28 cellular contexts compared by ENCODE assay signal in the genomic region with DNA sequence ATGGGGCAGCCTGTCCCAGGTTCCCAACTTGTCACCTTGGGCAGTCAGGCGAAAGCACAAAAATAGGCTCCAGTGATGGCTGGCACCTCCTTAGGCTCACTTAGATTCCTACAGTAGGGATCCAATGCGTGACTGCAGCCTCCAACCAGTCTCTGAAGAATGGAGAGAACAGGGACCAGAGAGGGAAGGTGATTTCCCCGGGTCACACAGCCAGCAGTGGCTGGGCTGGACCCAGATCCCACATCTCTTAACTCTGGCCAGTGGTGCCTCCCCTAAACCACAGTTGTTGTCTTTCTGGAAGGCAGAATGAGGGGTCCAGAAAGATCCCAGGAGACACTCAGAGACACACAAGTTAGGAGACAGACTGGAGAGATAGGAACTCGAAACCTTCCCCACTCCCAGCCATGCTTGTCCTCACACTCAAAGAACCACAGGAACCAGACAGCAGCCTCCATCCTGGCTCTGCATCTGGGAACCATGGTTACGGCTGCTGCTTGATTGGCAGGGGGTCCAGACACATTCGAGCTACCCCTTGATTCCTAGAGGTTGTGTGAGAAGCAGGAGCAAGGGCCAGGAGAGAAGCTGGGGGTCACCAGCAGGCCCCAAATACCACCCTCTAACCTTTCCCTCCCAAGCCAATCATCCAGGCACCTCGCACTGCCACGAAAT. TPM values are rescaled to one million over a fixed set of nuclear protein-coding genes. Genes with fewer than 3 reads are reported as not detected.
A peak's percentile ranks its signal among the peaks of the same experiment; 100 is the strongest.
DNase-seq lines count a peak whose midpoint lies in the region; FAIRE-seq and TF ChIP-seq lines count a peak whose summit lies in the region.
"Had no signal": no experiment of that assay in that cellular context is flagged by ENCODE, and none has a peak within 500 bp of the region (broad histone marks: within the 10 kb centered on the region; RNA-seq: fewer than 3 reads in every experiment).

No MANE protein-coding gene starts in this region.

- POLR2A ChIA-PET in AG04450 (lab: Yijun Ruan, JAX), result no interaction called here

- 86 to 94% methylated on average over 3 to 8 of the region's 8 CpGs for WGBS in endodermal cell (ENCODE audit: insufficient coverage in 1 of 2, insufficient read length in 1 of 2), 2 experiments

- H4K20me1 ChIP-seq in astrocyte (ENCODE audit: insufficient read depth, low read length), result no peaks in the 10 kb centered on the region

- no peak for TF ChIP-seq CTCF in AG04450 (IDR thresholded peaks at IDR 0.05; ENCODE audit: low read depth, low read length)
- TF ChIP-seq CTCF in astrocyte (IDR thresholded peaks at IDR 0.05; ENCODE audit: insufficient read depth, low read depth, low read length), result no peak
- TF ChIP-seq CTCF in endodermal cell (conservative IDR thresholded peaks at IDR 0.05), result no peak
- TF ChIP-seq CTCF in nephron progenitor cell (IDR thresholded peaks at IDR 0.05), result no peak
- no peak for TF ChIP-seq CTCF in kidney (IDR thresholded peaks at IDR 0.05; ENCODE audit: borderline replicate concordance, extremely low read depth, insufficient read depth)

- H3K27me3 Mint-ChIP-seq in astrocyte (ENCODE audit: low read depth, unreplicated experiment) (peaks cover 8% of the 10 kb centered on the region), endodermal cell (ENCODE audit: insufficient read depth) (no peaks in the 10 kb centered on the region), nephron progenitor cell (ENCODE audit: low read depth, poor library complexity) (peaks cover 4% of the 10 kb centered on the region)

- H3K4me3 Mint-ChIP-seq in astrocyte (ENCODE audit: unreplicated experiment) (peak overlapping the region; percentile 72), endodermal cell (no peak overlapping the region), nephron progenitor cell (no peak overlapping the region)
- H3K4me3 Mint-ChIP-seq: activated CD4-positive, alpha-beta T cell treated with anti-CD3 and anti-CD28 coated beads for 36 hours; activated naive CD8-positive, alpha-beta T cell treated with anti-CD3 and anti-CD28 coated beads, Interleukin-2, amount 50 U/mL, for 24 hours; B cell; T-helper 17 cell had no signal

- H3K4me1 ChIP-seq in astrocyte (ENCODE audit: insufficient read depth, low read length), result peaks cover 21% of the 10 kb centered on the region
- peaks cover 6% of the 10 kb centered on the region for H3K4me1 ChIP-seq in endodermal cell (ENCODE audit: control insufficient read depth, insufficient read depth, low read length)
- H3K4me1 ChIP-seq in kidney (ENCODE audit: control insufficient read depth in 1 of 2, insufficient read depth in 1 of 2, low read depth in 1 of 2, low read length in 2 of 2), result no peaks in the 10 kb centered on the region
- no peaks in the 10 kb centered on the region for H3K4me1 ChIP-seq in effector memory CD4-positive, alpha-beta T cell (ENCODE audit: control insufficient read depth, insufficient read depth, low read length, poor library complexity, severe bottlenecking)
- H3K4me1 ChIP-seq: body of pancreas, left ventricle myocardium inferior, uterus had no signal

- DNase-seq in AG04450 (ENCODE audit: low read depth, low spot score) (no peak), astrocyte (ENCODE audit: low read depth) (no peak), endodermal cell (peak; percentile 63), nephron progenitor cell (no peak), kidney (no peak), NK-92 (lab: John Stamatoyannopoulos, UW; ENCODE audit: unreplicated experiment) (no peak), urothelium cell line (ENCODE audit: low spot score) (no peak)
- no peak for DNase-seq in effector memory CD4-positive, alpha-beta T cell
- DNase-seq: activated CD4-positive, alpha-beta T cell treated with anti-CD3 and anti-CD28 coated beads for 36 hours; activated gamma-delta T cell; activated naive CD8-positive, alpha-beta T cell treated with anti-CD3 and anti-CD28 coated beads, Interleukin-2, amount 50 U/mL, for 24 hours; body of pancreas; DMS53; heart left ventricle; left ventricle myocardium inferior; NCI-H1694 treated with DMSO at 0.1 percent for 48 hours; NCI-H2171 treated with DMSO at 0.1 percent for 48 hours; NCI-H774; RPMI8226; small intestine; stimulated activated CD4-positive, alpha-beta T cell treated with anti-CD3 and anti-CD28 coated beads, Interleukin-2, amount 100 ng/mL, for 24 hours; T-helper 17 cell; uterus had no signal

- H3K9ac ChIP-seq in astrocyte (ENCODE audit: low read length) (peak overlapping the region; percentile 61), endodermal cell (ENCODE audit: extremely low read depth, low read length, poor library complexity, severe bottlenecking) (no peak overlapping the region), kidney (ENCODE audit: low read length in 2 of 2) (no peak overlapping the region)

- peaks cover 40% of the 10 kb centered on the region for H3K4me1 Mint-ChIP-seq in astrocyte (ENCODE audit: low read depth, unreplicated experiment)
- peaks cover 12% of the 10 kb centered on the region for H3K4me1 Mint-ChIP-seq in endodermal cell
- H3K4me1 Mint-ChIP-seq in nephron progenitor cell, result peaks cover 43% of the 10 kb centered on the region
- H3K4me1 Mint-ChIP-seq: activated CD4-positive, alpha-beta T cell treated with anti-CD3 and anti-CD28 coated beads for 36 hours; activated naive CD8-positive, alpha-beta T cell treated with anti-CD3 and anti-CD28 coated beads, Interleukin-2, amount 50 U/mL, for 24 hours; T-helper 17 cell had no signal

- H3K9me3 ChIP-seq in AG04450 (ENCODE audit: control insufficient read depth, insufficient read depth, low read length) (peaks cover under 1% of the 10 kb centered on the region), astrocyte (ENCODE audit: insufficient read depth, low read depth, low read length) (no peaks in the 10 kb centered on the region), endodermal cell (ENCODE audit: control insufficient read depth, low read length) (no peaks in the 10 kb centered on the region), kidney (ENCODE audit: control insufficient read depth in 1 of 2, low read length in 2 of 2) (no peaks in the 10 kb centered on the region)
- H3K9me3 ChIP-seq in effector memory CD4-positive, alpha-beta T cell (ENCODE audit: control insufficient read depth, low read length), result no peaks in the 10 kb centered on the region
- H3K9me3 ChIP-seq: A549, body of pancreas, heart left ventricle, left ventricle myocardium inferior, uterus had no signal

- H3K36me3 ChIP-seq in astrocyte (ENCODE audit: insufficient read depth, low read length) (no peaks in the 10 kb centered on the region), endodermal cell (ENCODE audit: control insufficient read depth, insufficient read depth, low read length) (no peaks in the 10 kb centered on the region), kidney (ENCODE audit: control insufficient read depth in 1 of 2, insufficient read depth in 2 of 2, low read length in 2 of 2) (no peaks in the 10 kb centered on the region)
- no peaks in the 10 kb centered on the region for H3K36me3 ChIP-seq in effector memory CD4-positive, alpha-beta T cell (ENCODE audit: control insufficient read depth, insufficient read depth, low read length)
- H3K36me3 ChIP-seq: heart left ventricle, left ventricle myocardium inferior, uterus had no signal

- no peak overlapping the region for H2AFZ ChIP-seq in astrocyte (ENCODE audit: low read depth, low read length)

- H3K27ac Mint-ChIP-seq in astrocyte (ENCODE audit: unreplicated experiment) (peak overlapping the region; percentile 99), endodermal cell (no peak overlapping the region), nephron progenitor cell (peak overlapping the region; percentile 78)
- H3K27ac Mint-ChIP-seq: activated CD4-positive, alpha-beta T cell treated with anti-CD3 and anti-CD28 coated beads for 36 hours; activated naive CD8-positive, alpha-beta T cell treated with anti-CD3 and anti-CD28 coated beads, Interleukin-2, amount 50 U/mL, for 24 hours; B cell; T-helper 17 cell had no signal

- H3K27me3 ChIP-seq in AG04450 (ENCODE audit: control insufficient read depth, insufficient read depth, low read length), result peaks cover 4% of the 10 kb centered on the region
- peaks cover 10% of the 10 kb centered on the region for H3K27me3 ChIP-seq in astrocyte (ENCODE audit: insufficient read depth, low read length)
- no peaks in the 10 kb centered on the region for H3K27me3 ChIP-seq in endodermal cell (ENCODE audit: control insufficient read depth, insufficient read depth, low read length, poor library complexity, severe bottlenecking)
- no peaks in the 10 kb centered on the region for H3K27me3 ChIP-seq in effector memory CD4-positive, alpha-beta T cell (replicated peaks; ENCODE audit: control insufficient read depth, insufficient read depth, low read length, poor library complexity, severe bottlenecking)
- H3K27me3 ChIP-seq: body of pancreas, heart left ventricle, uterus had no signal

- CTCF ChIA-PET in AG04450 (lab: Charles Lee), result no interaction called here

- peaks cover 2% of the 10 kb centered on the region for H3K36me3 Mint-ChIP-seq in astrocyte (ENCODE audit: low read depth, unreplicated experiment)
- no peaks in the 10 kb centered on the region for H3K36me3 Mint-ChIP-seq in endodermal cell (ENCODE audit: low read depth)
- no peaks in the 10 kb centered on the region for H3K36me3 Mint-ChIP-seq in nephron progenitor cell (ENCODE audit: low read depth)

- no peaks in the 10 kb centered on the region for H3K79me2 ChIP-seq in astrocyte (ENCODE audit: insufficient read depth, low read length)

- H3K4me2 ChIP-seq in astrocyte (ENCODE audit: low read length), result peak overlapping the region; percentile 58
- H3K4me2 ChIP-seq: A549 had no signal

- H3K4me3 ChIP-seq in AG04450 (ENCODE audit: low read depth, low read length) (no peak overlapping the region), astrocyte (ENCODE audit: insufficient read depth, low read depth, low read length) (no peak overlapping the region), endodermal cell (ENCODE audit: low read length) (no peak overlapping the region), kidney (ENCODE audit: low read length in 2 of 2) (no peak overlapping the region)
- H3K4me3 ChIP-seq in effector memory CD4-positive, alpha-beta T cell (ENCODE audit: insufficient read depth, low read depth, low read length, poor library complexity, severe bottlenecking), result no peak overlapping the region
- H3K4me3 ChIP-seq: A549, body of pancreas, heart left ventricle, left ventricle myocardium inferior, SK-N-MC, uterus had no signal

- intact Hi-C loops in kidney (cut with DNase I), result no loop called here

- H3K9me3 Mint-ChIP-seq in astrocyte (ENCODE audit: unreplicated experiment) (peaks cover 4% of the 10 kb centered on the region), endodermal cell (no peaks in the 10 kb centered on the region), nephron progenitor cell (no peaks in the 10 kb centered on the region)
- H3K9me3 Mint-ChIP-seq: activated naive CD8-positive, alpha-beta T cell treated with anti-CD3 and anti-CD28 coated beads, Interleukin-2, amount 50 U/mL, for 24 hours had no signal

- peak overlapping the region; percentile 11 for H3K27ac ChIP-seq in AG04450 (ENCODE audit: low read depth, low read length)
- H3K27ac ChIP-seq in astrocyte (ENCODE audit: low read depth, low read length), result peak overlapping the region; percentile 61
- H3K27ac ChIP-seq in endodermal cell (ENCODE audit: low read depth, low read length), result no peak overlapping the region
- no peak overlapping the region for H3K27ac ChIP-seq in kidney (ENCODE audit: low read depth in 2 of 2, low read length in 2 of 2)
- no peak overlapping the region for H3K27ac ChIP-seq in effector memory CD4-positive, alpha-beta T cell (ENCODE audit: insufficient read depth, low read length, poor library complexity, severe bottlenecking)
- H3K27ac ChIP-seq: A549, body of pancreas, heart left ventricle, left ventricle myocardium inferior, SK-N-MC, uterus had no signal

- no peak for FAIRE-seq in astrocyte (lab: Jason Lieb, UNC)
- no peak for FAIRE-seq in kidney (lab: Jason Lieb, UNC)
- no peak for FAIRE-seq in urothelium cell line (lab: Jason Lieb, UNC)
- FAIRE-seq: A549, H54, HTR-8/SVneo, small intestine had no signal

RNA-seq across cellular contexts. Expression of a gene that starts 33.1 kb away (rescaled TPM):
- polyA plus RNA-seq in AG04450 (2011; rRNA removed) (21.2 and 27.7 TPM in 2 replicates), kidney (ENCODE audit: insufficient read depth, low read depth, low replicate concordance) (24.7 TPM)
- 15.5 and 20.6 TPM in 2 replicates for polyA minus RNA-seq in AG04450 (2011; rRNA and poly(A)+ RNA removed)
- total RNA-seq in astrocyte (35.5 and 52.4 TPM in 2 replicates), endodermal cell (1 to 10 TPM; 5.1 to 6.3 TPM), kidney (46.6 TPM)
- polyA plus RNA-seq in endodermal cell (2013, experiment 1 of 2), result 11.6 TPM
- 11.1 TPM for polyA plus RNA-seq in endodermal cell (2013, experiment 2 of 2)

Comparison
In these comparisons a context has a peak if more than half of its experiments do, and no peak if none do; other contexts are left out.
1. H3K27ac ChIP-seq: peak in AG04450 (single experiment) and astrocyte (single experiment); none in endodermal cell (single experiment), kidney (0 of 2) and effector memory CD4-positive, alpha-beta T cell (single experiment).